In the genomic region with DNA sequence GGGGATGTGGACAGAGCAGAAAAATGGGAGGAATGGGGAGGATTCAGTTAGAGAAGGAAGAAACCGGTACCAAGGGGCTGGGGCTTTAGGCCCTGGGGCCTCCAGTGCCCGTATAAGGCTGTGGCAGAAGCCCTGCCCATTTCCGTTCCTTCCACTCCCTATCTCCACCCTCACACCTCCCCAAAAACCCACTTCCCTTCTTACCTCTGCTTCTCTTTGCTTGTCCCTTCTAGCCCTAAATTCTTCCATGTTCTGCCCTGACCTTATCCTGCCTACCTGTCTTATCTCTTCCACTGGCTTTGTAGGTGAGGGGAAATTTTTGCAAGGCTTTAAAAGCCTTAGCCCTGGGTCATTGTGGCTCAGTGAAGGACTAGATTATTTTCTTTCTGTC, we compare ENCODE assay signal across 3 cellular contexts.
A peak's percentile ranks its signal among the peaks of the same experiment; 100 is the strongest.
TF ChIP-seq lines count a peak whose summit lies in the region.

No MANE protein-coding gene starts in this region.

TF ChIP-seq in SK-N-SH, 30 proteins besides CTCF, POLR2A, EP300 and RAD21:
- TF ChIP-seq FOXM1 (IDR thresholded peaks at IDR 0.05; ENCODE audit: low read depth) (no peak), RXRA (IDR thresholded peaks at IDR 0.05; ENCODE audit: borderline replicate concordance, low read depth) (no peak), JUND (IDR thresholded peaks at IDR 0.05) (no peak), GATA2 (CRISPR knock-in tag; IDR thresholded peaks at IDR 0.05) (no peak), SIN3A (IDR thresholded peaks at IDR 0.05; ENCODE audit: borderline replicate concordance, low read depth, low read length) (no peak), TAF1 (IDR thresholded peaks at IDR 0.05; ENCODE audit: borderline replicate concordance, low read depth, low read length) (no peak), USF2 (IDR thresholded peaks at IDR 0.05; ENCODE audit: borderline replicate concordance, low read depth, low read length) (no peak), RFX5 (IDR thresholded peaks at IDR 0.05; ENCODE audit: low read length) (no peak)
- TF ChIP-seq, protein P1, sequence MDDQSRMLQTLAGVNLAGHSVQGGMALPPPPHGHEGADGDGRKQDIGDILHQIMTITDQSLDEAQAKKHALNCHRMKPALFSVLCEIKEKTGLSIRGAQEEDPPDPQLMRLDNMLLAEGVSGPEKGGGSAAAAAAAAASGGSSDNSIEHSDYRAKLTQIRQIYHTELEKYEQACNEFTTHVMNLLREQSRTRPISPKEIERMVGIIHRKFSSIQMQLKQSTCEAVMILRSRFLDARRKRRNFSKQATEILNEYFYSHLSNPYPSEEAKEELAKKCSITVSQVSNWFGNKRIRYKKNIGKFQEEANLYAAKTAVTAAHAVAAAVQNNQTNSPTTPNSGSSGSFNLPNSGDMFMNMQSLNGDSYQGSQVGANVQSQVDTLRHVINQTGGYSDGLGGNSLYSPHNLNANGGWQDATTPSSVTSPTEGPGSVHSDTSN (IDR thresholded peaks at IDR 0.05), result no peak

TF ChIP-seq in SK-N-SH treated with all-trans-retinoic acid at 6 μM for 48 hours, 23 proteins besides CTCF, POLR2A, EP300 and RAD21:
- TF ChIP-seq POU6F1 (CRISPR knock-in tag; IDR thresholded peaks at IDR 0.05; ENCODE audit: borderline replicate concordance, low read depth) (no peak), ESRRG (CRISPR knock-in tag; IDR thresholded peaks at IDR 0.05) (no peak), GLIS3 (CRISPR knock-in tag; IDR thresholded peaks at IDR 0.05) (no peak), ARNTL (CRISPR knock-in tag; IDR thresholded peaks at IDR 0.05; ENCODE audit: borderline replicate concordance, low read depth) (no peak), CSDC2 (CRISPR knock-in tag; IDR thresholded peaks at IDR 0.05) (no peak), TSHZ2 (CRISPR knock-in tag; IDR thresholded peaks at IDR 0.05) (no peak), TCF4 (CRISPR knock-in tag; IDR thresholded peaks at IDR 0.05; ENCODE audit: borderline replicate concordance) (no peak), ISL1 (CRISPR knock-in tag; IDR thresholded peaks at IDR 0.05) (no peak), OSR1 (CRISPR knock-in tag; IDR thresholded peaks at IDR 0.05) (no peak), ZFP30 (CRISPR knock-in tag; IDR thresholded peaks at IDR 0.05) (no peak), ZNF8 (CRISPR knock-in tag; IDR thresholded peaks at IDR 0.05) (no peak), ZNF70 (CRISPR knock-in tag; IDR thresholded peaks at IDR 0.05) (no peak), ZC3H10 (CRISPR knock-in tag; IDR thresholded peaks at IDR 0.05) (no peak), SNAI2 (CRISPR knock-in tag; IDR thresholded peaks at IDR 0.05) (no peak), ZNF565 (CRISPR knock-in tag; conservative IDR thresholded peaks at IDR 0.05; ENCODE audit: low read depth) (no peak), PPARA (CRISPR knock-in tag; IDR thresholded peaks at IDR 0.05; ENCODE audit: borderline replicate concordance) (no peak), TOX (CRISPR knock-in tag; IDR thresholded peaks at IDR 0.05; ENCODE audit: borderline replicate concordance) (no peak), BACH2 (CRISPR knock-in tag; IDR thresholded peaks at IDR 0.05; ENCODE audit: borderline replicate concordance) (no peak)
- TF ChIP-seq, protein P2, sequence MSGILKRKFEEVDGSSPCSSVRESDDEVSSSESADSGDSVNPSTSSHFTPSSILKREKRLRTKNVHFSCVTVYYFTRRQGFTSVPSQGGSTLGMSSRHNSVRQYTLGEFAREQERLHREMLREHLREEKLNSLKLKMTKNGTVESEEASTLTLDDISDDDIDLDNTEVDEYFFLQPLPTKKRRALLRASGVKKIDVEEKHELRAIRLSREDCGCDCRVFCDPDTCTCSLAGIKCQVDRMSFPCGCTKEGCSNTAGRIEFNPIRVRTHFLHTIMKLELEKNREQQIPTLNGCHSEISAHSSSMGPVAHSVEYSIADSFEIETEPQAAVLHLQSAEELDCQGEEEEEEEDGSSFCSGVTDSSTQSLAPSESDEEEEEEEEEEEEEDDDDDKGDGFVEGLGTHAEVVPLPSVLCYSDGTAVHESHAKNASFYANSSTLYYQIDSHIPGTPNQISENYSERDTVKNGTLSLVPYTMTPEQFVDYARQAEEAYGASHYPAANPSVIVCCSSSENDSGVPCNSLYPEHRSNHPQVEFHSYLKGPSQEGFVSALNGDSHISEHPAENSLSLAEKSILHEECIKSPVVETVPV (CRISPR knock-in tag; IDR thresholded peaks at IDR 0.05), result no peak
- TF ChIP-seq, protein P3, sequence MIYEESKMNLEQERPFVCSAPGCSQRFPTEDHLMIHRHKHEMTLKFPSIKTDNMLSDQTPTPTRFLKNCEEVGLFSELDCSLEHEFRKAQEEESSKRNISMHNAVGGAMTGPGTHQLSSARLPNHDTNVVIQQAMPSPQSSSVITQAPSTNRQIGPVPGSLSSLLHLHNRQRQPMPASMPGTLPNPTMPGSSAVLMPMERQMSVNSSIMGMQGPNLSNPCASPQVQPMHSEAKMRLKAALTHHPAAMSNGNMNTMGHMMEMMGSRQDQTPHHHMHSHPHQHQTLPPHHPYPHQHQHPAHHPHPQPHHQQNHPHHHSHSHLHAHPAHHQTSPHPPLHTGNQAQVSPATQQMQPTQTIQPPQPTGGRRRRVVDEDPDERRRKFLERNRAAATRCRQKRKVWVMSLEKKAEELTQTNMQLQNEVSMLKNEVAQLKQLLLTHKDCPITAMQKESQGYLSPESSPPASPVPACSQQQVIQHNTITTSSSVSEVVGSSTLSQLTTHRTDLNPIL (CRISPR knock-in tag; IDR thresholded peaks at IDR 0.05; ENCODE audit: low read depth), result no peak

TF ChIP-seq in K562, 482 proteins besides CTCF, POLR2A, EP300 and RAD21 (continues in another document):
- no peak for TF ChIP-seq HES1 (IDR thresholded peaks at IDR 0.05; ENCODE audit: low read depth)
- TF ChIP-seq GABPB1 (CRISPR knock-in tag; IDR thresholded peaks at IDR 0.05), result no peak
- TF ChIP-seq, protein P4, sequence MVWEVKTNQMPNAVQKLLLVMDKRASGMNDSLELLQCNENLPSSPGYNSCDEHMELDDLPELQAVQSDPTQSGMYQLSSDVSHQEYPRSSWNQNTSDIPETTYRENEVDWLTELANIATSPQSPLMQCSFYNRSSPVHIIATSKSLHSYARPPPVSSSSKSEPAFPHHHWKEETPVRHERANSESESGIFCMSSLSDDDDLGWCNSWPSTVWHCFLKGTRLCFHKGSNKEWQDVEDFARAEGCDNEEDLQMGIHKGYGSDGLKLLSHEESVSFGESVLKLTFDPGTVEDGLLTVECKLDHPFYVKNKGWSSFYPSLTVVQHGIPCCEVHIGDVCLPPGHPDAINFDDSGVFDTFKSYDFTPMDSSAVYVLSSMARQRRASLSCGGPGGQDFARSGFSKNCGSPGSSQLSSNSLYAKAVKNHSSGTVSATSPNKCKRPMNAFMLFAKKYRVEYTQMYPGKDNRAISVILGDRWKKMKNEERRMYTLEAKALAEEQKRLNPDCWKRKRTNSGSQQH (CRISPR knock-in tag; IDR thresholded peaks at IDR 0.05), result peak; percentile 65; the same call in 1 of the 2 replicates
- TF ChIP-seq TEAD4 (IDR thresholded peaks at IDR 0.05; ENCODE audit: low read length), result no peak
- no peak for TF ChIP-seq TEAD4 (CRISPR knock-in tag; IDR thresholded peaks at IDR 0.05; ENCODE audit: borderline replicate concordance)
- no peak for TF ChIP-seq ZNF253 (CRISPR knock-in tag; conservative IDR thresholded peaks at IDR 0.05)
- no peak for TF ChIP-seq NFRKB (IDR thresholded peaks at IDR 0.05; ENCODE audit: low read depth)
- no peak for TF ChIP-seq ZFPM2 (CRISPR knock-in tag; IDR thresholded peaks at IDR 0.05)
- no peak for TF ChIP-seq ZBTB1 (CRISPR knock-in tag; IDR thresholded peaks at IDR 0.05; ENCODE audit: borderline replicate concordance, low read depth)
- TF ChIP-seq FOXA3 (CRISPR knock-in tag; conservative IDR thresholded peaks at IDR 0.05 in 1 of 2, IDR thresholded peaks at IDR 0.05 in 1 of 2), result no peak
- TF ChIP-seq FOXK2 (conservative IDR thresholded peaks at IDR 0.05 in 1 of 2, IDR thresholded peaks at IDR 0.05 in 1 of 2; ENCODE audit: low read depth in 2 of 2), result no peak
- TF ChIP-seq, protein P5, sequence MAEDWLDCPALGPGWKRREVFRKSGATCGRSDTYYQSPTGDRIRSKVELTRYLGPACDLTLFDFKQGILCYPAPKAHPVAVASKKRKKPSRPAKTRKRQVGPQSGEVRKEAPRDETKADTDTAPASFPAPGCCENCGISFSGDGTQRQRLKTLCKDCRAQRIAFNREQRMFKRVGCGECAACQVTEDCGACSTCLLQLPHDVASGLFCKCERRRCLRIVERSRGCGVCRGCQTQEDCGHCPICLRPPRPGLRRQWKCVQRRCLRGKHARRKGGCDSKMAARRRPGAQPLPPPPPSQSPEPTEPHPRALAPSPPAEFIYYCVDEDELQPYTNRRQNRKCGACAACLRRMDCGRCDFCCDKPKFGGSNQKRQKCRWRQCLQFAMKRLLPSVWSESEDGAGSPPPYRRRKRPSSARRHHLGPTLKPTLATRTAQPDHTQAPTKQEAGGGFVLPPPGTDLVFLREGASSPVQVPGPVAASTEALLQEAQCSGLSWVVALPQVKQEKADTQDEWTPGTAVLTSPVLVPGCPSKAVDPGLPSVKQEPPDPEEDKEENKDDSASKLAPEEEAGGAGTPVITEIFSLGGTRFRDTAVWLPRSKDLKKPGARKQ (CRISPR knock-in tag; IDR thresholded peaks at IDR 0.05), result no peak
- 0 out of 4 replicates have a peak, but pooled peaks of 1 of the 2 experiments have one; percentile 8 for TF ChIP-seq SIN3A (IDR thresholded peaks at IDR 0.05; ENCODE audit: borderline replicate concordance in 2 of 2, control insufficient read depth in 1 of 2, low read depth in 2 of 2, low read length in 2 of 2)
- no peak for TF ChIP-seq HDAC1 (IDR thresholded peaks at IDR 0.05)
- TF ChIP-seq, protein P6, sequence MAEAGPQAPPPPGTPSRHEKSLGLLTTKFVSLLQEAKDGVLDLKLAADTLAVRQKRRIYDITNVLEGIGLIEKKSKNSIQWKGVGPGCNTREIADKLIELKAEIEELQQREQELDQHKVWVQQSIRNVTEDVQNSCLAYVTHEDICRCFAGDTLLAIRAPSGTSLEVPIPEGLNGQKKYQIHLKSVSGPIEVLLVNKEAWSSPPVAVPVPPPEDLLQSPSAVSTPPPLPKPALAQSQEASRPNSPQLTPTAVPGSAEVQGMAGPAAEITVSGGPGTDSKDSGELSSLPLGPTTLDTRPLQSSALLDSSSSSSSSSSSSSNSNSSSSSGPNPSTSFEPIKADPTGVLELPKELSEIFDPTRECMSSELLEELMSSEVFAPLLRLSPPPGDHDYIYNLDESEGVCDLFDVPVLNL (CRISPR knock-in tag; IDR thresholded peaks at IDR 0.05; ENCODE audit: low read depth), result no peak
- TF ChIP-seq PML (IDR thresholded peaks at IDR 0.05; ENCODE audit: low read length), result 0 out of 2 replicates have a peak, but pooled peaks have one; percentile 18
- TF ChIP-seq SPI1 (IDR thresholded peaks at IDR 0.05; ENCODE audit: borderline replicate concordance, low read depth, low read length), result peak; percentile 43; the same call in 1 of the 2 replicates
- no peak for TF ChIP-seq CHCHD3 (CRISPR knock-in tag; IDR thresholded peaks at IDR 0.05)
- TF ChIP-seq PTBP1 (IDR thresholded peaks at IDR 0.05; ENCODE audit: low read depth, low read length), result no peak
- TF ChIP-seq HDAC6 (IDR thresholded peaks at IDR 0.05; ENCODE audit: low read depth, low read length), result no peak
- TF ChIP-seq NUFIP1 (IDR thresholded peaks at IDR 0.05; ENCODE audit: partially characterized antibody), result no peak
- TF ChIP-seq U2AF2 (optimal IDR thresholded peaks at IDR 0.05; ENCODE audit: low read depth, low read length), result no peak
- TF ChIP-seq ELK3 (CRISPR knock-in tag; IDR thresholded peaks at IDR 0.05), result no peak
- no peak for TF ChIP-seq ZNF668 (CRISPR knock-in tag; IDR thresholded peaks at IDR 0.05)
- no peak for TF ChIP-seq BACH1 (tag; IDR thresholded peaks at IDR 0.05)
- no peak for TF ChIP-seq ZNF217 (CRISPR knock-in tag; IDR thresholded peaks at IDR 0.05)
- no peak for TF ChIP-seq MCM2 (IDR thresholded peaks at IDR 0.05; ENCODE audit: low read depth)
- TF ChIP-seq ZNF280B (CRISPR knock-in tag; IDR thresholded peaks at IDR 0.05), result no peak
- no peak for TF ChIP-seq PREB (CRISPR knock-in tag; IDR thresholded peaks at IDR 0.05)
- TF ChIP-seq MECOM (CRISPR knock-in tag; IDR thresholded peaks at IDR 0.05), result no peak
- TF ChIP-seq ZFP36 (IDR thresholded peaks at IDR 0.05; ENCODE audit: low read depth, low read length, partially characterized antibody), result no peak
- no peak for TF ChIP-seq ZC3H11A (IDR thresholded peaks at IDR 0.05; ENCODE audit: low read depth, low read length)
- no peak for TF ChIP-seq RBM17 (IDR thresholded peaks at IDR 0.05; ENCODE audit: borderline replicate concordance, low read depth, low read length)
- TF ChIP-seq, protein P7, sequence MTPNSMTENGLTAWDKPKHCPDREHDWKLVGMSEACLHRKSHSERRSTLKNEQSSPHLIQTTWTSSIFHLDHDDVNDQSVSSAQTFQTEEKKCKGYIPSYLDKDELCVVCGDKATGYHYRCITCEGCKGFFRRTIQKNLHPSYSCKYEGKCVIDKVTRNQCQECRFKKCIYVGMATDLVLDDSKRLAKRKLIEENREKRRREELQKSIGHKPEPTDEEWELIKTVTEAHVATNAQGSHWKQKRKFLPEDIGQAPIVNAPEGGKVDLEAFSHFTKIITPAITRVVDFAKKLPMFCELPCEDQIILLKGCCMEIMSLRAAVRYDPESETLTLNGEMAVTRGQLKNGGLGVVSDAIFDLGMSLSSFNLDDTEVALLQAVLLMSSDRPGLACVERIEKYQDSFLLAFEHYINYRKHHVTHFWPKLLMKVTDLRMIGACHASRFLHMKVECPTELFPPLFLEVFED (CRISPR knock-in tag; conservative IDR thresholded peaks at IDR 0.05), result peak; percentile 89; the same call in 1 of the 2 replicates
